Comparison of ENCODE assay signal across 22 cellular contexts in the genomic region with DNA sequence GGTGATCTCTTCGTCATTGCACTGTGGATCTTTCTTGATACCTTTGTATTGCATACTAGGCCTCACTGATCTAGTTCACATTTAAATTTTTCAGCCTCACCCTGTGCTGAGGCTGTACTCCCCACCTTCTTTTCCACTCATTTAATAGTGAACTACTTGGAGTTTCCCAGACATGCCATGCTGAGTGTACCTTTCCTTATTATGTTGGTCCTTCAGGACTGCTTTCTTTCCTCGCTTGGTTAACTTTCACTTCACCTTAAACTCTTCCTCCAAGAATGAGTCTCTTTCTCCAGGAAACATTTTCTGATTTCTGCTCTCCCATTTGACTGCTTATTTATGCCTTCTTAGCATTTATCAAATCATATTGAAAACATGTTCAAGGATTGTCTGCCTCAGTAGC. TPM values are rescaled to one million over a fixed set of nuclear protein-coding genes. Genes with fewer than 3 reads are reported as not detected.
A peak's percentile ranks its signal among the peaks of the same experiment; 100 is the strongest.
DNase-seq lines count a peak whose midpoint lies in the region; ATAC-seq, FAIRE-seq and TF ChIP-seq lines count a peak whose summit lies in the region.
"Had no signal": no experiment of that assay in that cellular context is flagged by ENCODE, and none has a peak within 500 bp of the region (broad histone marks: within the 10 kb centered on the region; RNA-seq: fewer than 3 reads in every experiment).

No MANE protein-coding gene starts in this region.

- H3K9me3 ChIP-seq in testis: no peaks in the 10 kb centered on the region
- peaks cover 3% of the 10 kb centered on the region; the same call in 1 of the 2 replicates for H3K9me3 ChIP-seq in BE2C
- H3K9me3 ChIP-seq: SJSA1 had no signal

- no peak overlapping the region for H3K27ac Mint-ChIP-seq in endothelial cell (ENCODE audit: unreplicated experiment)
- H3K27ac Mint-ChIP-seq: GM23338 had no signal

- H3K27me3 ChIP-seq in testis (no peaks in the 10 kb centered on the region), BE2C (no peaks in the 10 kb centered on the region)
- H3K27me3 ChIP-seq: BLaER1, SJSA1 had no signal

- H3K4me1 ChIP-seq in testis: peaks cover 17% of the 10 kb centered on the region
- H3K4me1 ChIP-seq in BE2C: no peaks in the 10 kb centered on the region
- H3K4me1 ChIP-seq: BLaER1, SJSA1 had no signal

- no peak for TF ChIP-seq POLR2A in GM12891 (IDR thresholded peaks at IDR 0.05; ENCODE audit: low read depth, low read length)
- TF ChIP-seq POLR2A in testis (IDR thresholded peaks at IDR 0.05): no peak

- no peaks in the 10 kb centered on the region for H3K9me3 Mint-ChIP-seq in endothelial cell (ENCODE audit: unreplicated experiment)
- H3K9me3 Mint-ChIP-seq: IgD-negative memory B cell had no signal

- intact Hi-C loops in sciatic nerve (cut with DNase I): no loop called here
- intact Hi-C loops in testis (cut with DNase I; ENCODE audit: low total_unique reads): no loop called here

- H3K4me3 ChIP-seq in testis (no peak overlapping the region), BE2C (ENCODE audit: low read depth, low read length) (no peak overlapping the region)
- H3K4me3 ChIP-seq: BLaER1, GM23338, SJSA1 had no signal

- no peak for TF ChIP-seq CTCF in endothelial cell (IDR thresholded peaks at IDR 0.05; ENCODE audit: unreplicated experiment)
- TF ChIP-seq CTCF in testis (IDR thresholded peaks at IDR 0.05): no peak
- TF ChIP-seq CTCF in BE2C (IDR thresholded peaks at IDR 0.05; ENCODE audit: low read depth, low read length): no peak

- H3K4me1 Mint-ChIP-seq in endothelial cell (ENCODE audit: unreplicated experiment): peaks cover 32% of the 10 kb centered on the region

- H3K36me3 ChIP-seq in testis (ENCODE audit: low read depth, missing control alignments): no peaks in the 10 kb centered on the region
- no peaks in the 10 kb centered on the region for H3K36me3 ChIP-seq in BE2C

- 91 to 95% methylated on average over 2 of the region's 2 CpGs for WGBS in testis, 2 donors

- FAIRE-seq in GM12891 (lab: Jason Lieb, UNC): peak; percentile 23
- FAIRE-seq in RCC 7860 (lab: Jason Lieb, UNC): peak; percentile 67

- no peak overlapping the region for H3K27ac ChIP-seq in testis
- H3K27ac ChIP-seq: BLaER1, SJSA1 had no signal

- no peak for DNase-seq in GM12891 (ENCODE audit: insufficient read length, low spot score)
- DNase-seq in RCC 7860 (ENCODE audit: low spot score): no peak
- no peak for DNase-seq in endothelial cell (ENCODE audit: low spot score)
- DNase-seq in sciatic nerve (ENCODE audit: low spot score): no peak
- no peak for DNase-seq in testis
- DNase-seq in BE2C: no peak
- DNase-seq in NCI-H1436 treated with DMSO at 0.1 percent for 48 hours (lab: John Stamatoyannopoulos, UW): no peak
- DNase-seq: CD4-positive, alpha-beta memory T cell; EL; GF-D8; Karpas-422; NCI-H1417; NCI-H187; NCI-H446 treated with DMSO at 0.1 percent for 48 hours; NCI-H526 treated with DMSO at 0.1 percent for 48 hours; OCI-M1 had no signal

- peak overlapping the region; percentile 18 for H3K4me3 Mint-ChIP-seq in endothelial cell (ENCODE audit: unreplicated experiment)
- H3K4me3 Mint-ChIP-seq: GM23338, IgD-negative memory B cell had no signal

- peaks cover 15% of the 10 kb centered on the region for H3K36me3 Mint-ChIP-seq in endothelial cell (ENCODE audit: low read depth, unreplicated experiment)

- no peak for ATAC-seq in sciatic nerve
- ATAC-seq: GM23338, HCT116, Right ventricle myocardium inferior had no signal

- peaks cover 4% of the 10 kb centered on the region for H3K27me3 Mint-ChIP-seq in endothelial cell (ENCODE audit: unreplicated experiment)
- H3K27me3 Mint-ChIP-seq: CD4-positive, alpha-beta memory T cell; IgD-negative memory B cell had no signal

TF ChIP-seq in GM12891, 5 proteins besides CTCF, POLR2A, EP300 and RAD21:
- TF ChIP-seq SPI1 (IDR thresholded peaks at IDR 0.05; ENCODE audit: low read depth, low read length) (no peak), POLR2AphosphoS5 (IDR thresholded peaks at IDR 0.05; ENCODE audit: low read depth, low read length) (no peak)

RNA-seq across cellular contexts. Expression of a gene that starts 20.8 kb away (rescaled TPM):
- 10.5 TPM for polyA plus RNA-seq in GM12891 (2012; ENCODE audit: low read depth, missing spikeins)
- total RNA-seq in endothelial cell (ENCODE audit: unreplicated experiment): 44.5 TPM
- 21.1 TPM for total RNA-seq in sciatic nerve
- 10 to 100 TPM; 38.9 to 46.0 TPM for total RNA-seq in testis
- 38.6 TPM for polyA plus RNA-seq in testis (ENCODE audit: insufficient read depth, low read depth, low replicate concordance)
- polyA plus RNA-seq in BE2C (2012; ENCODE audit: insufficient read depth, insufficient read length, low read depth): 11.6 TPM
